In genomic region chr4:4984186-4984585, GRCh38 we compare ENCODE assay signal across 21 cellular contexts. TPM values are rescaled to one million over a fixed set of nuclear protein-coding genes. Genes with fewer than 3 reads are reported as not detected.
DNase-seq lines count a peak whose midpoint lies in the region; ATAC-seq and TF ChIP-seq lines count a peak whose summit lies in the region.
"Had no signal": no experiment of that assay in that cellular context is flagged by ENCODE, and none has a peak within 500 bp of the region (broad histone marks: within the 10 kb centered on the region; RNA-seq: fewer than 3 reads in every experiment).

No MANE protein-coding gene starts in this region.

- H3K27ac ChIP-seq in PC-3 (ENCODE audit: low read length) (peak overlapping the region; percentile 29; the same call in 1 of the 2 replicates), osteoblast (ENCODE audit: low read depth, low read length) (no peak overlapping the region)
- H3K27ac ChIP-seq: A549, GM23248 had no signal

- ATAC-seq in PC-3 (no peak; the same call in 1 of the 2 replicates), esophagus mucosa (peak; percentile 61), GM18909 (IDR thresholded peaks at IDR 0.05; ENCODE audit: poor library complexity, unreplicated experiment) (no peak)
- ATAC-seq in activated CD4-positive, CD25-positive, alpha-beta regulatory T cell treated with anti-CD3 and anti-CD28 coated beads, Interleukin-2, amount 50 U/mL, for 24 hours = no peak
- ATAC-seq: A549, GM12878 had no signal

- H4K20me1 ChIP-seq in PC-3 (ENCODE audit: low read length) = no peaks in the 10 kb centered on the region
- H4K20me1 ChIP-seq in osteoblast (ENCODE audit: insufficient read depth, low read length) = no peaks in the 10 kb centered on the region

- POLR2A ChIA-PET in PC-3 (lab: Charles Lee; ENCODE audit: unreplicated experiment) = no interaction called here

- H3K4me2 ChIP-seq in PC-3 (ENCODE audit: low read length) = no peak overlapping the region
- H3K4me2 ChIP-seq in osteoblast (ENCODE audit: insufficient read depth, low read length) = no peak overlapping the region
- H3K4me2 ChIP-seq: A549, SK-N-SH had no signal

- H3K79me2 ChIP-seq in PC-3 (ENCODE audit: low read length) = no peaks in the 10 kb centered on the region
- no peaks in the 10 kb centered on the region for H3K79me2 ChIP-seq in osteoblast (ENCODE audit: insufficient read depth, low read length)

- H3K4me3 ChIP-seq in PC-3 (ENCODE audit: low read length) (no peak overlapping the region), osteoblast (ENCODE audit: insufficient read depth, low read length) (no peak overlapping the region)
- H3K4me3 ChIP-seq: A549, GM12878, GM23248 had no signal

- H3K4me1 ChIP-seq in PC-3 (ENCODE audit: insufficient read depth, low read length) = peaks cover 8% of the 10 kb centered on the region
- H3K4me1 ChIP-seq in osteoblast (ENCODE audit: insufficient read depth, low read length) = no peaks in the 10 kb centered on the region
- H3K4me1 ChIP-seq: A549, BE2C had no signal

- H3K36me3 ChIP-seq in PC-3 (ENCODE audit: low read depth, low read length) = no peaks in the 10 kb centered on the region
- no peaks in the 10 kb centered on the region for H3K36me3 ChIP-seq in osteoblast (ENCODE audit: insufficient read depth, low read length)
- H3K36me3 ChIP-seq: BE2C had no signal

- TF ChIP-seq CTCF in PC-3 (conservative IDR thresholded peaks at IDR 0.05; ENCODE audit: low read depth, low read length) (no peak), osteoblast (IDR thresholded peaks at IDR 0.05; ENCODE audit: extremely low read depth, low read depth, low read length) (no peak)

- H2AFZ ChIP-seq in PC-3 (ENCODE audit: low read length) (no peak overlapping the region), osteoblast (ENCODE audit: low read length) (no peak overlapping the region)
- H2AFZ ChIP-seq: GM23248 had no signal

- intact Hi-C loops in PC-3 (cut with micrococcal nuclease) = no loop called here

- CTCF ChIA-PET in PC-3 (lab: Charles Lee) = no interaction called here

- no TSS peak for BruUV-seq in PC-3 (replicated peaks; lab: Mats Ljungman, UMichigan)

- no peaks in the 10 kb centered on the region for H3F3A ChIP-seq in PC-3 (ENCODE audit: low read length, unreplicated experiment)

- peak; percentile 49 for DNase-seq in DMS53 treated with DMSO at 0.1 percent for 48 hours (lab: John Stamatoyannopoulos, UW; ENCODE audit: unreplicated experiment)
- peak; percentile 66 for DNase-seq in PC-3
- DNase-seq in osteoblast (ENCODE audit: insufficient read length, low spot score, missing footprints) = peak; percentile 32
- DNase-seq in amygdala (lab: John Stamatoyannopoulos, UW) = no peak
- DNase-seq: BE2C, DND-41, GM23248, MV-4-11, NCI-H1105 treated with DMSO at 0.1 percent for 48 hours, NCI-H2029 treated with DMSO at 0.1 percent for 48 hours, NCI-H446, NCI-H526, OCI-M1, RPMI8226, SHP77 treated with DMSO at 0.1 percent for 48 hours, SK-N-SH had no signal

- H3K27me3 ChIP-seq in PC-3 (ENCODE audit: low read length) = no peaks in the 10 kb centered on the region
- H3K27me3 ChIP-seq in osteoblast (ENCODE audit: insufficient read depth, low read length) = no peaks in the 10 kb centered on the region
- H3K27me3 ChIP-seq: BE2C had no signal

- H3K9me3 ChIP-seq in PC-3 (ENCODE audit: low read length) (no peaks in the 10 kb centered on the region), osteoblast (ENCODE audit: low read depth, low read length) (no peaks in the 10 kb centered on the region)
- H3K9me3 ChIP-seq: A549, BE2C, SK-N-SH had no signal

- H3K9me2 ChIP-seq in PC-3 (replicated peaks; ENCODE audit: low read length) = no peaks in the 10 kb centered on the region
- H3K9me2 ChIP-seq: SK-N-SH had no signal

- no peak overlapping the region for H3K9ac ChIP-seq in PC-3 (ENCODE audit: low read length)
- H3K9ac ChIP-seq: GM23248, SK-N-SH had no signal

RNA-seq across cellular contexts. Expression of gene CYTL1, which starts 35.1 kb away (rescaled TPM):
- total RNA-seq in PC-3 (2014; rRNA removed) (not detected in 2 replicates), esophagus mucosa (0.88 TPM), osteoblast (0.36 and 15.3 TPM in 2 replicates)
- total RNA-seq: GM12878, GM23248 had no signal

Comparison
In these comparisons a context has a peak if more than half of its experiments do, and no peak if none do; other contexts are left out.
1. DNase-seq: peak in DMS53 treated with DMSO at 0.1 percent for 48 hours (single experiment), PC-3 (single experiment) and osteoblast (single experiment); none in amygdala (0 of 56).